ENCODE assay signal across 1 cellular context in genomic region chr20:49610701-49611538, GRCh38.
A peak's percentile ranks its signal among the peaks of the same experiment; 100 is the strongest.
TF ChIP-seq lines count a peak whose summit lies in the region.

No MANE protein-coding gene starts in this region.

TF ChIP-seq in HepG2, 621 proteins besides CTCF, POLR2A, EP300 and RAD21 (continued from another document and continues in another):
- no peak; the same call in 1 of the 2 replicates for TF ChIP-seq PAXIP1 (CRISPR knock-in tag; conservative IDR thresholded peaks at IDR 0.05)
- no peak for TF ChIP-seq ZNF326 (CRISPR knock-in tag; IDR thresholded peaks at IDR 0.05; ENCODE audit: borderline replicate concordance)
- TF ChIP-seq RELA (CRISPR knock-in tag; IDR thresholded peaks at IDR 0.05), result 0 out of 2 replicates have a peak, but pooled peaks have one; percentile 83
- TF ChIP-seq ZNF75D (CRISPR knock-in tag; IDR thresholded peaks at IDR 0.05; ENCODE audit: borderline replicate concordance), result no peak
- TF ChIP-seq ZNF891 (CRISPR knock-in tag; IDR thresholded peaks at IDR 0.05), result peak; percentile 67
- TF ChIP-seq KDM5B (CRISPR knock-in tag; IDR thresholded peaks at IDR 0.05; ENCODE audit: borderline replicate concordance), result peak; percentile 96; the same call in 1 of the 2 replicates
- TF ChIP-seq SMYD3 (CRISPR knock-in tag; IDR thresholded peaks at IDR 0.05), result no peak
- TF ChIP-seq MED13 (CRISPR knock-in tag; IDR thresholded peaks at IDR 0.05), result peak; percentile 70; the same call in 1 of the 2 replicates
- peak; percentile 13; the same call in 1 of the 2 replicates for TF ChIP-seq ZBTB33 (CRISPR knock-in tag; IDR thresholded peaks at IDR 0.05)
- TF ChIP-seq ZNF101 (CRISPR knock-in tag; IDR thresholded peaks at IDR 0.05; ENCODE audit: borderline replicate concordance, low read depth), result no peak
- peak; percentile 64 for TF ChIP-seq HNF4A (CRISPR knock-in tag; IDR thresholded peaks at IDR 0.05)
- peak; percentile 30 for TF ChIP-seq ZNF781 (CRISPR knock-in tag; IDR thresholded peaks at IDR 0.05; ENCODE audit: borderline replicate concordance, not compliant biosample characterization)
- no peak; the same call in none of the 2 replicates for TF ChIP-seq BRCA1 (CRISPR knock-in tag; IDR thresholded peaks at IDR 0.05)
- TF ChIP-seq FOXC1 (CRISPR knock-in tag; IDR thresholded peaks at IDR 0.05; ENCODE audit: borderline replicate concordance), result peak; percentile 90
- TF ChIP-seq ZSCAN25 (CRISPR knock-in tag; IDR thresholded peaks at IDR 0.05), result peak; percentile 49; the same call in 1 of the 2 replicates
- TF ChIP-seq ZNF431 (CRISPR knock-in tag; IDR thresholded peaks at IDR 0.05; ENCODE audit: borderline replicate concordance, low read depth), result peak; percentile 96
- no peak for TF ChIP-seq FOXK2 (IDR thresholded peaks at IDR 0.05)
- TF ChIP-seq ELF1 (CRISPR knock-in tag; IDR thresholded peaks at IDR 0.05), result peak; percentile 62
- peak; percentile 49 for TF ChIP-seq HNRNPLL (IDR thresholded peaks at IDR 0.05; ENCODE audit: low read depth, low read length, poor library complexity, severe bottlenecking)
- TF ChIP-seq RFXANK (CRISPR knock-in tag; IDR thresholded peaks at IDR 0.05), result 0 out of 2 replicates have a peak, but pooled peaks have one; percentile 52
- TF ChIP-seq KMT2A (CRISPR knock-in tag; IDR thresholded peaks at IDR 0.05), result peak; percentile 75
- TF ChIP-seq TBL1XR1 (IDR thresholded peaks at IDR 0.05; ENCODE audit: borderline replicate concordance, low read length, partially characterized antibody), result no peak
- 0 out of 2 replicates have a peak, but pooled peaks have one; percentile 85 for TF ChIP-seq SNAPC4 (CRISPR knock-in tag; IDR thresholded peaks at IDR 0.05)
- TF ChIP-seq RXRA (CRISPR knock-in tag; IDR thresholded peaks at IDR 0.05), result peak; percentile 94
- no peak; the same call in 1 of the 2 replicates for TF ChIP-seq ZNF660 (CRISPR knock-in tag; IDR thresholded peaks at IDR 0.05; ENCODE audit: borderline replicate concordance, low read depth)
- peak; percentile 78; the same call in 2 of the 3 replicates for TF ChIP-seq MXI1 (IDR thresholded peaks at IDR 0.05; ENCODE audit: borderline replicate concordance, low read depth, low read length)
- TF ChIP-seq YEATS4 (CRISPR knock-in tag; IDR thresholded peaks at IDR 0.05; ENCODE audit: borderline replicate concordance), result peak; percentile 82
- TF ChIP-seq EZH2 (conservative IDR thresholded peaks at IDR 0.05; ENCODE audit: low read depth, low read length), result no peak
- TF ChIP-seq HOXD1 (CRISPR knock-in tag; IDR thresholded peaks at IDR 0.05), result peak; percentile 87
- TF ChIP-seq NCOA2 (CRISPR knock-in tag; IDR thresholded peaks at IDR 0.05), result peak; percentile 68
- peak; percentile 72; the same call in 1 of the 2 replicates for TF ChIP-seq ZNF280D (CRISPR knock-in tag; IDR thresholded peaks at IDR 0.05)
- TF ChIP-seq ZSCAN31 (CRISPR knock-in tag; IDR thresholded peaks at IDR 0.05; ENCODE audit: low read depth), result peak; percentile 84; the same call in 1 of the 2 replicates
- TF ChIP-seq ZNF574 (CRISPR knock-in tag; IDR thresholded peaks at IDR 0.05), result peak; percentile 95
- TF ChIP-seq ZNF773 (CRISPR knock-in tag; IDR thresholded peaks at IDR 0.05; ENCODE audit: borderline replicate concordance), result peak; percentile 61; the same call in 1 of the 2 replicates
- no peak for TF ChIP-seq TRIM22 (IDR thresholded peaks at IDR 0.05)
- TF ChIP-seq HOMEZ (CRISPR knock-in tag; IDR thresholded peaks at IDR 0.05; ENCODE audit: low read depth), result peak; percentile 86
- TF ChIP-seq JUN (CRISPR knock-in tag; IDR thresholded peaks at IDR 0.05), result peak; percentile 68
- TF ChIP-seq SUZ12 (IDR thresholded peaks at IDR 0.05; ENCODE audit: low read depth, low read length), result no peak
